In the genomic region with DNA sequence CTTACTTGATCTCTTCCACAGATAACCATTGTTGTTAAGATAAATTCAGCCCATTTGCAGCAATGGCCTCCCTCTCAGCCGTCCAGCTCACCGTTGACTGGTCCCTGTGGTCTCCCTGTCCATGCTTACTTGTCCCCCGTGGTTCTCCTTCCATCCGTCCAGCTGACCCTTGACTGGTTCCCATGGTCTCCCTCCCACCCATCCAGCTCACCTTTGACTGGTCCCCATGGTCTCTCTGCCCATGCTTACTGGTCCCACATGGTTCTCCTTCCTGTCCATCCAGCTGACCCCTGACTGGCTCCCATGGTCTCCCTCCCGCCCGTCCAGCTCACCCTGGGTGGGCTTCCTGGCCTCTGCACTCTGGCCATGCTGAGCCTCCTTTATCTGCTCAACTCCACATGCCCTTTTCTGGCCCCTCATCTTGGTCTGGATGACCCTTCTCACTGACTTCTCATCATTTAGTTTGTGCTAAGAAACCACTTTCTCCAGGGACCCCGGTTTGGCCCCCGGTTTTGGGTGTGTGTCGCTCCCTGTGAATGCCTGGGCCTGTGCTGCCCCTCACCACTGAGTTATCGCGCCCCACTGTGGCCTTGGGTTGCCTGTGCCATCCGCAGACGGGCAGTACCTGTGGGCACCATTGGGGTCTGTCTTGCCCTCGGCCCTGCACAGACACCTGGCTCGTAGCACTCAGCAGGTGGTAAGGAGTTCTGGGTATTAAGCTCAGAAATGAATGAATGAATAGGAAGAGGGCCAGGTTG, we compare ENCODE assay signal across 28 cellular contexts.
"Had no signal": no experiment of that assay in that cellular context is flagged by ENCODE, and none has a peak within 500 bp of the region (broad histone marks: within the 10 kb centered on the region; RNA-seq: fewer than 3 reads in every experiment).

No MANE protein-coding gene starts in this region.

- H3K9me3 ChIP-seq: adrenal gland, ascending aorta, esophagus muscularis mucosa, left ventricle myocardium inferior, right lobe of liver, testis, transverse colon, uterus had no signal

- DNase-seq: activated B cell treated with CpG ODN at 0.5 μM for 24 hours; activated CD4-positive, alpha-beta T cell treated with anti-CD3 and anti-CD28 coated beads, Interleukin-2, amount 50 U/mL, for 1 hour; activated CD8-positive, alpha-beta memory T cell treated with anti-CD3 and anti-CD28 coated beads, Interleukin-2, amount 10 ng/mL, durations not matched to agents 7 days and 5 days; activated CD8-positive, alpha-beta T cell treated with anti-CD3 and anti-CD28 coated beads for 36 hours; activated naive CD4-positive, alpha-beta T cell; activated naive CD8-positive, alpha-beta T cell treated with anti-CD3 and anti-CD28 coated beads for 36 hours; activated T-cell treated with anti-CD3 and anti-CD28 coated beads for 4 hours; activated T-cell treated with anti-CD3 and anti-CD28 coated beads, Interleukin-2, amount 50 U/mL, for 72 hours; adrenal gland; cerebellar nuclear complex; foreskin melanocyte; left ventricle myocardium inferior; mesendoderm; stimulated activated CD4-positive, alpha-beta T cell treated with anti-CD3 and anti-CD28 coated beads, Interleukin-12 subunit alpha, Interleukin-12 subunit beta, amount 100 ng/mL, for 4 hours; stimulated activated CD4-positive, alpha-beta T cell treated with anti-CD3 and anti-CD28 coated beads, Interleukin-4, amount 100 ng/mL, for 1 hour; stimulated activated naive CD8-positive, alpha-beta T cell treated with anti-CD3 and anti-CD28 coated beads, Interleukin-15, Interleukin-2, amounts not matched to agents 100 U/mL and 50 U/mL, for 24 hours; T-cell; testis; transverse colon; uterus had no signal

- ATAC-seq: activated CD8-positive, alpha-beta memory T cell treated with anti-CD3 and anti-CD28 coated beads, Interleukin-2, amount 10 ng/mL, durations not matched to agents 7 days and 5 days; activated CD8-positive, alpha-beta T cell treated with anti-CD3 and anti-CD28 coated beads for 36 hours; activated T-cell treated with anti-CD3 and anti-CD28 coated beads, Interleukin-2, amount 50 U/mL, for 72 hours; stimulated activated naive CD8-positive, alpha-beta T cell treated with anti-CD3 and anti-CD28 coated beads, Interleukin-15, Interleukin-2, amounts not matched to agents 100 U/mL and 50 U/mL, for 24 hours; T-cell had no signal

- H3K4me3 Mint-ChIP-seq: activated B cell treated with CpG ODN at 0.5 μM for 24 hours; activated CD8-positive, alpha-beta memory T cell treated with anti-CD3 and anti-CD28 coated beads, Interleukin-2, amount 10 ng/mL, durations not matched to agents 7 days and 5 days; activated CD8-positive, alpha-beta T cell treated with anti-CD3 and anti-CD28 coated beads for 36 hours; activated naive CD8-positive, alpha-beta T cell treated with anti-CD3 and anti-CD28 coated beads for 36 hours; activated T-cell treated with anti-CD3 and anti-CD28 coated beads, Interleukin-2, amount 50 U/mL, for 72 hours; brain; nephron; T-cell; T-helper 2 cell treated with Interferon-gamma antibody and Interleukin-4, amounts not matched to agents 5 μg/mL and 100 μg/mL, for 36 hours had no signal

- H3K4me3 ChIP-seq: adrenal gland, ascending aorta, cardiac muscle cell, esophagus muscularis mucosa, left ventricle myocardium inferior, lung, right lobe of liver, transverse colon, uterus had no signal

- H3K9me3 Mint-ChIP-seq: activated B cell treated with CpG ODN at 0.5 μM for 24 hours; activated CD8-positive, alpha-beta T cell treated with anti-CD3 and anti-CD28 coated beads for 36 hours had no signal

- H3K36me3 Mint-ChIP-seq: activated CD8-positive, alpha-beta memory T cell treated with anti-CD3 and anti-CD28 coated beads, Interleukin-2, amount 10 ng/mL, durations not matched to agents 7 days and 5 days; brain; T-cell had no signal

- H3K4me1 ChIP-seq: adrenal gland, ascending aorta, esophagus muscularis mucosa, right lobe of liver, testis, transverse colon, uterus had no signal

- H3K27ac Mint-ChIP-seq: activated B cell treated with CpG ODN at 0.5 μM for 24 hours; activated CD8-positive, alpha-beta memory T cell treated with anti-CD3 and anti-CD28 coated beads, Interleukin-2, amount 10 ng/mL, durations not matched to agents 7 days and 5 days; activated CD8-positive, alpha-beta T cell treated with anti-CD3 and anti-CD28 coated beads for 36 hours; activated naive CD8-positive, alpha-beta T cell treated with anti-CD3 and anti-CD28 coated beads for 36 hours; activated T-cell treated with anti-CD3 and anti-CD28 coated beads, Interleukin-2, amount 50 U/mL, for 72 hours; nephron; T-cell; T-helper 2 cell treated with Interferon-gamma antibody and Interleukin-4, amounts not matched to agents 5 μg/mL and 100 μg/mL, for 36 hours had no signal

- H3K27ac ChIP-seq: adrenal gland, ascending aorta, cardiac muscle cell, esophagus muscularis mucosa, left ventricle myocardium inferior, right lobe of liver, testis, transverse colon, uterus had no signal

- H3K27me3 Mint-ChIP-seq: activated B cell treated with CpG ODN at 0.5 μM for 24 hours; activated CD8-positive, alpha-beta memory T cell treated with anti-CD3 and anti-CD28 coated beads, Interleukin-2, amount 10 ng/mL, durations not matched to agents 7 days and 5 days; activated naive CD8-positive, alpha-beta T cell treated with anti-CD3 and anti-CD28 coated beads for 36 hours; brain had no signal

- H3K36me3 ChIP-seq: adrenal gland, ascending aorta, cardiac muscle cell, esophagus muscularis mucosa, left ventricle myocardium inferior, right lobe of liver, transverse colon, uterus had no signal

- H3K27me3 ChIP-seq: adrenal gland, ascending aorta, cardiac muscle cell, right lobe of liver, testis, transverse colon, uterus had no signal

- H3K4me1 Mint-ChIP-seq: activated CD8-positive, alpha-beta memory T cell treated with anti-CD3 and anti-CD28 coated beads, Interleukin-2, amount 10 ng/mL, durations not matched to agents 7 days and 5 days; activated naive CD8-positive, alpha-beta T cell treated with anti-CD3 and anti-CD28 coated beads for 36 hours; brain; nephron; T-cell had no signal
